Comparison of ENCODE assay signal across 11 cellular contexts in genomic region chr22:19849800-19850481, GRCh38. TPM values are rescaled to one million over a fixed set of nuclear protein-coding genes. Genes with fewer than 3 reads are reported as not detected.
DNase-seq lines count a peak whose midpoint lies in the region; ATAC-seq and TF ChIP-seq lines count a peak whose summit lies in the region.
"Had no signal": no experiment of that assay in that cellular context is flagged by ENCODE, and none has a peak within 500 bp of the region (broad histone marks: within the 10 kb centered on the region; RNA-seq: fewer than 3 reads in every experiment).

No MANE protein-coding gene starts in this region.

- no peak overlapping the region for H3K4me3 Mint-ChIP-seq in stimulated activated effector memory CD8-positive, alpha-beta T cell treated with anti-CD3 and anti-CD28 coated beads, Interleukin-12 subunit alpha, Interleukin-12 subunit beta, amount 100 ng/mL, for 72 hours

- peak overlapping the region; percentile 64 for H3K27ac Mint-ChIP-seq in stimulated activated effector memory CD8-positive, alpha-beta T cell treated with anti-CD3 and anti-CD28 coated beads, Interleukin-12 subunit alpha, Interleukin-12 subunit beta, amount 100 ng/mL, for 72 hours

- peaks cover 13 to 42% of the 10 kb centered on the region in 2 donors for H3K4me1 ChIP-seq in left lung

- DNase-seq in DMS53 (lab: John Stamatoyannopoulos, UW): peak; percentile 13
- DNase-seq in DMS53 treated with DMSO at 0.1 percent for 48 hours (lab: John Stamatoyannopoulos, UW; ENCODE audit: unreplicated experiment): no peak
- peak; percentile 66 to 78 for DNase-seq in left lung
- DNase-seq in stimulated activated effector memory CD8-positive, alpha-beta T cell treated with anti-CD3 and anti-CD28 coated beads, Interleukin-12 subunit alpha, Interleukin-12 subunit beta, amount 100 ng/mL, for 72 hours (ENCODE audit: low spot score in 2 of 2): peak in 1 of 2 donors; percentile 38
- no peak for DNase-seq in middle frontal gyrus (ENCODE audit: extremely low spot score, low spot score)
- DNase-seq in SIG-M5 (lab: John Stamatoyannopoulos, UW): no peak
- no peak for DNase-seq in NCI-H2196 treated with DMSO at 0.1 percent for 48 hours (lab: John Stamatoyannopoulos, UW; ENCODE audit: unreplicated experiment)
- DNase-seq: 8988T, COR-L47, Karpas-422 had no signal

- no peaks in the 10 kb centered on the region for H3K27me3 ChIP-seq in left lung

- H3K4me3 ChIP-seq in left lung: no peak overlapping the region

- peaks cover 43% of the 10 kb centered on the region for H3K4me1 Mint-ChIP-seq in stimulated activated effector memory CD8-positive, alpha-beta T cell treated with anti-CD3 and anti-CD28 coated beads, Interleukin-12 subunit alpha, Interleukin-12 subunit beta, amount 100 ng/mL, for 72 hours

- no peaks in the 10 kb centered on the region for H3K9me3 ChIP-seq in left lung

- peak; percentile 56 for ATAC-seq in left lung
- no peak for ATAC-seq in stimulated activated effector memory CD8-positive, alpha-beta T cell treated with anti-CD3 and anti-CD28 coated beads, Interleukin-12 subunit alpha, Interleukin-12 subunit beta, amount 100 ng/mL, for 72 hours

- peaks cover 0 to 28% of the 10 kb centered on the region in 2 donors for H3K36me3 ChIP-seq in left lung

- intact Hi-C loops in left lung (cut with DNase I): no loop called here

- peak overlapping the region; percentile 99 for H3K27ac ChIP-seq in VCaP
- H3K27ac ChIP-seq in left lung: peak overlapping the region; percentile 35 to 48

- H3K36me3 Mint-ChIP-seq in stimulated activated effector memory CD8-positive, alpha-beta T cell treated with anti-CD3 and anti-CD28 coated beads, Interleukin-12 subunit alpha, Interleukin-12 subunit beta, amount 100 ng/mL, for 72 hours: peaks cover 14% of the 10 kb centered on the region

- H3K9me3 Mint-ChIP-seq in stimulated activated effector memory CD8-positive, alpha-beta T cell treated with anti-CD3 and anti-CD28 coated beads, Interleukin-12 subunit alpha, Interleukin-12 subunit beta, amount 100 ng/mL, for 72 hours: no peaks in the 10 kb centered on the region

- TF ChIP-seq CTCF in VCaP (conservative IDR thresholded peaks at IDR 0.05) (no peak), left lung (IDR thresholded peaks at IDR 0.05) (no peak)

RNA-seq across cellular contexts. Expression of gene GNB1L, which starts 4.7 kb away (rescaled TPM):
- 1 to 10 TPM; 6.7 to 7.9 TPM for total RNA-seq in left lung

RNA-seq across cellular contexts. Expression of gene RTL10, which starts 4.7 kb away (rescaled TPM):
- 10 to 100 TPM; 21.4 to 28.0 TPM for total RNA-seq in left lung

Comparison
In these comparisons a context has a peak if more than half of its experiments do, and no peak if none do; other contexts are left out.
1. DNase-seq: peak in DMS53 (single experiment) and left lung (2 of 2); none in DMS53 treated with DMSO at 0.1 percent for 48 hours (single experiment), middle frontal gyrus (single experiment), SIG-M5 (single experiment) and NCI-H2196 treated with DMSO at 0.1 percent for 48 hours (single experiment).